ENCODE assay signal across 8 cellular contexts in genomic region chr17:77445030-77445907, GRCh38.
DNase-seq lines count a peak whose midpoint lies in the region; FAIRE-seq and TF ChIP-seq lines count a peak whose summit lies in the region.

No MANE protein-coding gene starts in this region.

- peak; percentile 99 for FAIRE-seq in GM19239 (lab: Jason Lieb, UNC)

- no peak for TF ChIP-seq CTCF in fibroblast of mammary gland (conservative IDR thresholded peaks at IDR 0.05; ENCODE audit: control insufficient read depth, insufficient read depth, low read depth, low read length)

- H3K36me3 ChIP-seq in rectal smooth muscle tissue (ENCODE audit: control insufficient read depth, insufficient read depth, low read length), result no peaks in the 10 kb centered on the region

- peak overlapping the region; percentile 66 for H3K27ac ChIP-seq in rectal smooth muscle tissue (ENCODE audit: low read depth, low read length)

- no peaks in the 10 kb centered on the region for H3K27me3 ChIP-seq in rectal smooth muscle tissue (ENCODE audit: control insufficient read depth, insufficient read depth, low read length)

- H3K4me3 ChIP-seq in fibroblast of mammary gland (ENCODE audit: control insufficient read depth, low read depth, low read length) (no peak overlapping the region), rectal smooth muscle tissue (ENCODE audit: low read length) (peak overlapping the region; percentile 9)

- peak; percentile 81 for DNase-seq in AG08395 (ENCODE audit: low spot score)
- peak; percentile 61 for DNase-seq in GM19239 (ENCODE audit: insufficient read length, low spot score)
- DNase-seq in KG1 (lab: John Stamatoyannopoulos, UW), result peak; percentile 64
- DNase-seq in activated CD8-positive, alpha-beta memory T cell treated with anti-CD3 and anti-CD28 coated beads, Interleukin-2, amount 50 U/mL, for 48 hours, result peak; percentile 86
- DNase-seq in fibroblast of mammary gland (ENCODE audit: low read depth), result peak; percentile 83
- DNase-seq in NCI-H1048 (lab: John Stamatoyannopoulos, UW), result no peak
- no peak for DNase-seq in NCI-H774 (lab: John Stamatoyannopoulos, UW)

- H3K4me1 ChIP-seq in rectal smooth muscle tissue (ENCODE audit: control insufficient read depth, insufficient read depth, low read length), result peaks cover 27% of the 10 kb centered on the region

- H3K9ac ChIP-seq in rectal smooth muscle tissue (ENCODE audit: low read length), result no peak overlapping the region

Comparison
In these comparisons a context has a peak if more than half of its experiments do, and no peak if none do; other contexts are left out.
1. DNase-seq: peak in AG08395 (single experiment), GM19239 (single experiment), KG1 (single experiment), activated CD8-positive, alpha-beta memory T cell treated with anti-CD3 and anti-CD28 coated beads, Interleukin-2, amount 50 U/mL, for 48 hours (single experiment) and fibroblast of mammary gland (single experiment); none in NCI-H1048 (single experiment) and NCI-H774 (single experiment).